8 cellular contexts compared by ENCODE assay signal in genomic region chr20:3796477-3797225, GRCh38. TPM values are rescaled to one million over a fixed set of nuclear protein-coding genes. Genes with fewer than 3 reads are reported as not detected.
DNase-seq lines count a peak whose midpoint lies in the region; ATAC-seq and TF ChIP-seq lines count a peak whose summit lies in the region.

No MANE protein-coding gene starts in this region.

- H3K4me3 ChIP-seq in heart right ventricle (peak overlapping the region; percentile 47 to 92 (median 70)), Panc1 (ENCODE audit: low read depth in 2 of 2, low read length in 2 of 2) (peak overlapping the region; percentile 90 to 97), esophagus (ENCODE audit: low read depth in 1 of 2, low read length in 2 of 2) (peak overlapping the region; percentile 62 to 63)

- H3K27ac ChIP-seq in heart right ventricle = peak overlapping the region in 8 of 10 donors; percentile 40 to 98 (median 95)
- H3K27ac ChIP-seq in Panc1 (ENCODE audit: low read length) = peak overlapping the region; percentile 97
- H3K27ac ChIP-seq in esophagus (ENCODE audit: low read depth in 2 of 2, low read length in 1 of 2) = peak overlapping the region; percentile 62 to 96

- ATAC-seq in heart right ventricle (peak in 1 of 8 donors; percentile 48), Panc1 (peak; percentile 20), GM21723 (IDR thresholded peaks at IDR 0.05; ENCODE audit: unreplicated experiment) (no peak)

- no TSS peak for BruUV-seq in Panc1 (replicated peaks; lab: Mats Ljungman, UMichigan)

- peaks cover 0 to 54% (median 20%) of the 10 kb centered on the region in 9 donors for H3K4me1 ChIP-seq in heart right ventricle
- peaks cover 16% of the 10 kb centered on the region for H3K4me1 ChIP-seq in Panc1 (ENCODE audit: control insufficient read depth, insufficient read depth, low read length)
- H3K4me1 ChIP-seq in esophagus (ENCODE audit: control insufficient read depth in 2 of 2, insufficient read depth in 2 of 2, low read length in 1 of 2) = peaks cover 0 to 20% of the 10 kb centered on the region in 2 donors

- no peaks in the 10 kb centered on the region for H3K27me3 Mint-ChIP-seq in progenitor cell of endocrine pancreas

- H3K9me3 Mint-ChIP-seq in progenitor cell of endocrine pancreas (ENCODE audit: low read depth) = no peaks in the 10 kb centered on the region

- in situ Hi-C loops in Panc1 (cut with HindIII; ENCODE audit: low pct_unique_long_range_greater_than_20kb, low sequenced_read_pairs) = no loop called here

- WGBS in heart right ventricle, 2 donors = 17 to 19% methylated on average over 26 to 33 of the region's 33 CpGs
- 8 to 10% methylated on average over 33 of the region's 33 CpGs for WGBS in esophagus, 2 donors

- no peaks in the 10 kb centered on the region for H3K36me3 Mint-ChIP-seq in progenitor cell of endocrine pancreas (ENCODE audit: insufficient read depth)

- CTCF ChIA-PET in Panc1 (lab: Charles Lee) = interaction anchor here (0.8 to 1.0 kb wide), 3 partner anchors 10 to 28 kb away, joined by 3 to 4 read pairs (median 4); partner anchors contain the start of gene CENPB

- intact Hi-C loops in heart right ventricle (cut with DNase I) = no loop called here
- intact Hi-C loops in cardiac septum (cut with DNase I) = loop anchor here (2.0 kb wide), 1 partner anchor 14 kb away; no protein-coding TSS in a partner anchor
- intact Hi-C loops in Panc1 (cut with micrococcal nuclease; ENCODE audit: unreplicated experiment) = no loop called here

- no peaks in the 10 kb centered on the region for H3K9me3 ChIP-seq in heart right ventricle
- no peaks in the 10 kb centered on the region for H3K9me3 ChIP-seq in Panc1 (ENCODE audit: control insufficient read depth, insufficient read depth, low read depth, low read length)
- no peaks in the 10 kb centered on the region for H3K9me3 ChIP-seq in esophagus (ENCODE audit: control insufficient read depth in 2 of 2, insufficient read depth in 1 of 2, low read depth in 1 of 2, low read length in 1 of 2)

- H3K27ac Mint-ChIP-seq in progenitor cell of endocrine pancreas = no peak overlapping the region

- H3K27me3 ChIP-seq in heart right ventricle (no peaks in the 10 kb centered on the region), Panc1 (ENCODE audit: control insufficient read depth, insufficient read depth, low read length) (no peaks in the 10 kb centered on the region), esophagus (ENCODE audit: control insufficient read depth in 1 of 2, insufficient read depth in 2 of 2, low read length in 2 of 2) (no peaks in the 10 kb centered on the region)

- POLR2A ChIA-PET in Panc1 (lab: Charles Lee) = interaction anchor here (0.8 kb wide), 1 partner anchor 9 kb away, joined by 4 read pairs; no protein-coding TSS in a partner anchor

- TF ChIP-seq CTCF in heart right ventricle (IDR thresholded peaks at IDR 0.05) = no peak
- no peak for TF ChIP-seq CTCF in Panc1 (IDR thresholded peaks at IDR 0.05)
- no peak for TF ChIP-seq CTCF in progenitor cell of endocrine pancreas (IDR thresholded peaks at IDR 0.05; ENCODE audit: unreplicated experiment)

- peaks cover 35% of the 10 kb centered on the region for H3K4me1 Mint-ChIP-seq in progenitor cell of endocrine pancreas (ENCODE audit: low read depth)

- DNase-seq in heart right ventricle (no peak), cardiac septum (ENCODE audit: low spot score) (no peak), Panc1 (ENCODE audit: low read depth, low spot score) (no peak), progenitor cell of endocrine pancreas (ENCODE audit: low spot score, unreplicated experiment) (no peak), inferior parietal cortex (ENCODE audit: extremely low spot score) (no peak)
- DNase-seq in activated CD4-positive, alpha-beta T cell treated with anti-CD3 and anti-CD28 coated beads for 48 hours = no peak

- peaks cover 0 to 36% (median 0%) of the 10 kb centered on the region in 9 donors for H3K36me3 ChIP-seq in heart right ventricle
- peaks cover 10% of the 10 kb centered on the region for H3K36me3 ChIP-seq in Panc1 (ENCODE audit: control insufficient read depth, insufficient read depth, low read length)
- H3K36me3 ChIP-seq in esophagus (ENCODE audit: control insufficient read depth in 2 of 2, insufficient read depth in 2 of 2, low read length in 1 of 2) = peaks cover 0 to 11% of the 10 kb centered on the region in 2 donors

- peak overlapping the region; percentile 74 for H3K4me3 Mint-ChIP-seq in progenitor cell of endocrine pancreas (ENCODE audit: low read depth)

RNA-seq across cellular contexts. Expression of gene CDC25B, which starts 0.5 kb away (rescaled TPM):
- 10 to 100 TPM in 2 of 10 donors, 1 to 10 TPM in 8; 2.8 to 17.3 (median 5.0) TPM for total RNA-seq in heart right ventricle
- polyA plus RNA-seq in heart right ventricle = 10 to 100 TPM; 12.6 to 15.9 TPM
- total RNA-seq in cardiac septum = 9.4 TPM
- total RNA-seq in Panc1 (2021; ENCODE audit: unreplicated experiment) = 170 TPM
- polyA plus RNA-seq in Panc1 (2012; ENCODE audit: insufficient read length) = 140 TPM
- 10 to 100 TPM; 15.6 to 21.8 TPM for polyA plus RNA-seq in esophagus
- 36.7 and 37.6 TPM in 2 replicates for total RNA-seq in progenitor cell of endocrine pancreas

RNA-seq across cellular contexts. Expression of gene CENPB, which starts 10.1 kb away (rescaled TPM):
- total RNA-seq in heart right ventricle (10 to 100 TPM; 52.3 to 95.7 (median 67.7) TPM), cardiac septum (79.8 TPM), Panc1 (2021; ENCODE audit: unreplicated experiment) (154 TPM), progenitor cell of endocrine pancreas (49.6 and 53.8 TPM in 2 replicates)
- polyA plus RNA-seq in heart right ventricle (10 to 100 TPM; 52.9 to 76.5 TPM), esophagus (10 to 100 TPM; 33.3 to 43.4 TPM)
- 149 TPM for polyA plus RNA-seq in Panc1 (2012; ENCODE audit: insufficient read length)

RNA-seq across cellular contexts. Expression of gene SPEF1, which starts 15.4 kb away (rescaled TPM):
- under 1 TPM in 6 of 10 donors, not detected in 4; 0.16 to 0.47 (median 0.23) TPM for total RNA-seq in heart right ventricle
- under 1 TPM; 0.07 to 0.29 TPM for polyA plus RNA-seq in heart right ventricle
- total RNA-seq in cardiac septum = not detected
- total RNA-seq in Panc1 (2021; ENCODE audit: unreplicated experiment) = 0.41 TPM
- polyA plus RNA-seq in Panc1 (2012; ENCODE audit: insufficient read length) = 0.28 TPM
- under 1 TPM; 0.07 to 0.08 TPM for polyA plus RNA-seq in esophagus
- total RNA-seq in progenitor cell of endocrine pancreas = 1.7 and 1.9 TPM in 2 replicates

RNA-seq across cellular contexts. Expression of gene AP5S1, which starts 23.7 kb away (rescaled TPM):
- total RNA-seq in heart right ventricle (10 to 100 TPM; 12.0 to 17.5 (median 14.7) TPM), cardiac septum (12.5 TPM), Panc1 (2021; ENCODE audit: unreplicated experiment) (23.1 TPM), progenitor cell of endocrine pancreas (12.3 and 13.2 TPM in 2 replicates)
- polyA plus RNA-seq in heart right ventricle (1 to 10 TPM; 7.2 to 9.8 TPM), esophagus (1 to 10 TPM; 4.6 to 7.9 TPM)
- 28.9 TPM for polyA plus RNA-seq in Panc1 (2012; ENCODE audit: insufficient read length)

RNA-seq across cellular contexts. Expression of gene ADISSP, which starts 29.1 kb away (rescaled TPM):
- total RNA-seq in heart right ventricle (10 to 100 TPM in 4 of 10 donors, 1 to 10 TPM in 6; 7.7 to 15.7 (median 9.7) TPM), cardiac septum (9.9 TPM), Panc1 (2021; ENCODE audit: unreplicated experiment) (100 TPM), progenitor cell of endocrine pancreas (18.9 and 20.2 TPM in 2 replicates)
- polyA plus RNA-seq in heart right ventricle (10 to 100 TPM; 14.6 to 21.0 TPM), esophagus (10 to 100 TPM; 18.0 to 33.2 TPM)
- polyA plus RNA-seq in Panc1 (2012; ENCODE audit: insufficient read length) = 137 TPM
